Comparison of ENCODE assay signal across 8 cellular contexts in the genomic region with DNA sequence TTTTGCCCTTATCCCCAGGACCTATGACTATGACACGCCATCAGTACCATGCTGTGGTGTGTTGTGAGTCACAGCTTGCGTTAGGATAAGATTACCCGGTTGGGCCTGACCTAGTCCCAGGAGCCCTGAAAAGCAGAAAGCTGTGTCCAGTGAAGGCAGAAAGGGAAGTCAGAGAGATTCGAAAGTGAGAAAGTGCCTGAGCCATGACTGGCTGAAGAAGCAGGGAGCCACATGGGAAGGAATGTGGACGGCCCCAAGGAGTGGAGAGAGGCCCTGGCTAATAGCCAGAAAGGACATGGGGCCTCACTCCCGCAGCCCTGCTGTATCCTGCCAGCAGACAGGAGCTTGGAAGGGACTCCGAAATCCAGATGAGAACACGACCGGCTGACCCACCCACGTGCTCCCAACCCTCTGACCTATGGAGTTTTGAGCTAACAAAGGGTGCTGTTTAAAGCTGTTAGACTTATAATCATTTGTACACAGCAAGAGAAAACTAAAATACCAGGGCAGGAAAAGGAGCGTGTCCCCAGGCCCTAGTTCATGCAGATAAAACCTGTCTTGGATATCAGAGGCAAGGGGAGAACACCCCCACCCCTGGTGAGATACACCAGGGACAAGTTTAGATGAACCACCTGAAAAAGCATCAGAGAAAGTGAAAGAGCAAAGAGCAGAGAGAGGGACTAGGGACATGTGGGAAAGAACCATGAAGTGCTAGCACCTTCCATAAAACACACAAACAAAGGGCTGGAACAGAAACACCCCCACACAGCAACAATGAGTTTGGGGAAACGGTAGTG.
DNase-seq lines count a peak whose midpoint lies in the region; ATAC-seq and TF ChIP-seq lines count a peak whose summit lies in the region.

No MANE protein-coding gene starts in this region.

- no peaks in the 10 kb centered on the region for H3K36me3 Mint-ChIP-seq in brain

- peaks cover 0 to 6% (median 3%) of the 10 kb centered on the region in 5 experiments for H3K9me3 Mint-ChIP-seq in brain

- peak overlapping the region; percentile 22 to 90 (median 82); a peak in 21 of 22 replicates for H3K27ac ChIP-seq in BLaER1 treated with 17β-estradiol and CSF1 and Interleukin-3, amounts not matched to agents 10 nM and 100 nM
- H3K27ac ChIP-seq in thoracic aorta, result peak overlapping the region in 1 of 2 donors; percentile 67

- H3K4me1 Mint-ChIP-seq in brain, result peaks cover 36% of the 10 kb centered on the region

- intact Hi-C loops in posterior vena cava (cut with DNase I), result no loop called here

- ATAC-seq in thoracic aorta (ENCODE audit: insufficient number of reproducible peaks, low FRiP score, low read depth), result peak; percentile 76

- DNase-seq in HPDE6-E6E7 (ENCODE audit: extremely low spot score) (peak; percentile 63), left kidney (ENCODE audit: low read depth, low spot score) (peak; percentile 66), thoracic aorta (ENCODE audit: low spot score) (no peak), H7 (no peak), posterior vena cava (ENCODE audit: low spot score) (no peak), activated gamma-delta T cell treated with Interleukin-2 at 50 U/mL for 16 hours (no peak)

- peak overlapping the region in 1 of 5 experiments; percentile 0 for H3K4me3 Mint-ChIP-seq in brain

- H4K20me1 ChIP-seq in BLaER1 treated with 17β-estradiol and CSF1 and Interleukin-3, amounts not matched to agents 10 nM and 100 nM, result no peaks in the 10 kb centered on the region

- no peaks in the 10 kb centered on the region for H3K27me3 Mint-ChIP-seq in brain

- H3K36me3 ChIP-seq in BLaER1 treated with 17β-estradiol and CSF1 and Interleukin-3, amounts not matched to agents 10 nM and 100 nM, result peaks cover 0 to 7% (median 0%) of the 10 kb centered on the region in 11 experiments; a peak in 5 of 22 replicates
- H3K36me3 ChIP-seq in thoracic aorta (no peaks in the 10 kb centered on the region), H7 (replicated peaks; ENCODE audit: control insufficient read depth, insufficient read depth, low read length) (no peaks in the 10 kb centered on the region)

- H3K9me3 ChIP-seq in BLaER1 treated with 17β-estradiol and CSF1 and Interleukin-3, amounts not matched to agents 10 nM and 100 nM (replicated peaks in 1 of 11), result peaks cover 7 to 28% (median 19%) of the 10 kb centered on the region in 11 experiments; a peak in 16 of 22 replicates
- no peaks in the 10 kb centered on the region for H3K9me3 ChIP-seq in thoracic aorta

- peak overlapping the region; percentile 31 to 88 (median 79) for H3K27ac Mint-ChIP-seq in brain

- peak overlapping the region; percentile 10 to 44 (median 27); a peak in 15 of 20 replicates for H3K4me3 ChIP-seq in BLaER1 treated with 17β-estradiol and CSF1 and Interleukin-3, amounts not matched to agents 10 nM and 100 nM
- peak overlapping the region; percentile 29 for H3K4me3 ChIP-seq in thoracic aorta
- H3K4me3 ChIP-seq in H7 (ENCODE audit: insufficient read depth, low read depth, low read length), result no peak overlapping the region

- no peaks in the 10 kb centered on the region for H3K27me3 ChIP-seq in BLaER1 treated with 17β-estradiol and CSF1 and Interleukin-3, amounts not matched to agents 10 nM and 100 nM
- H3K27me3 ChIP-seq in thoracic aorta (replicated peaks; ENCODE audit: insufficient read depth) (no peaks in the 10 kb centered on the region), H7 (ENCODE audit: control insufficient read depth, insufficient read depth, low read length) (no peaks in the 10 kb centered on the region)

- peaks cover 40 to 58% (median 50%) of the 10 kb centered on the region in 10 experiments for H3K4me1 ChIP-seq in BLaER1 treated with 17β-estradiol and CSF1 and Interleukin-3, amounts not matched to agents 10 nM and 100 nM
- peaks cover 11 to 16% of the 10 kb centered on the region in 2 donors for H3K4me1 ChIP-seq in thoracic aorta (ENCODE audit: control insufficient read depth in 1 of 2, low read depth in 2 of 2)

- peak overlapping the region; percentile 26 to 77 (median 67) for H3K9ac ChIP-seq in BLaER1 treated with 17β-estradiol and CSF1 and Interleukin-3, amounts not matched to agents 10 nM and 100 nM

- peak overlapping the region; percentile 76 to 98 (median 88) for H3K4me2 ChIP-seq in BLaER1 treated with 17β-estradiol and CSF1 and Interleukin-3, amounts not matched to agents 10 nM and 100 nM

- TF ChIP-seq CTCF in brain (conservative IDR thresholded peaks at IDR 0.05) (no peak), thoracic aorta (IDR thresholded peaks at IDR 0.05) (no peak)

Comparison
In these comparisons a context has a peak if more than half of its experiments do, and no peak if none do; other contexts are left out.
1. DNase-seq: peak in HPDE6-E6E7 (single experiment) and left kidney (single experiment); none in thoracic aorta (single experiment), H7 (single experiment), posterior vena cava (single experiment) and activated gamma-delta T cell treated with Interleukin-2 at 50 U/mL for 16 hours (single experiment).